In the genomic region with DNA sequence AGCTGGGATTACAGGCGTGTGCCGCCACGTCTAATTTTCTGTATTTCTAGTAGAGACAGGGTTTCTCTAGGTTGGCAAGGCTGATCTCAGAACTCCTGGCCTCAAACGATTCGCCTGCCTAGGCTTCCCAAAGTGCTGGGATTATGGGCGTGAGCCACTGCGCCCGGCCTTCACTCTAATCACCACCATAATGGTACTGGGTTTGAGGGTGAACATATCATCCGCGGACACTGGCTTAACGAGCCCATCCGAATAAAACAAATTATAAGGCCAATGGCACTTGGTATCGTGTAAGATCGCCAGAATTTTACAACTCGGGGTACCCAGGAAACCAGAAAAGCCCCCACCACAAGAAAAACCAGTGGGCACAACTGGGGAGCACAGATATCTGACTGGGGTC, we compare ENCODE assay signal across 8 cellular contexts. TPM values are rescaled to one million over a fixed set of nuclear protein-coding genes. Genes with fewer than 3 reads are reported as not detected.
A peak's percentile ranks its signal among the peaks of the same experiment; 100 is the strongest.
DNase-seq lines count a peak whose midpoint lies in the region; ATAC-seq lines count a peak whose summit lies in the region.

No MANE protein-coding gene starts in this region.

- peak overlapping the region; percentile 8 to 97 for H3K27ac Mint-ChIP-seq in activated naive CD4-positive, alpha-beta T cell treated with anti-CD3 and anti-CD28 coated beads, Interleukin-2, amount 50 U/mL, for 72 hours
- H3K27ac Mint-ChIP-seq in stimulated activated memory B cell treated with anti-CD40 and anti-IgM and Interleukin-4, amounts not matched to agents 10 μg/mL and 1 μg/mL and 100 μg/mL, for 72 hours, result peak overlapping the region; percentile 91

- peak in 1 of 2 donors; percentile 2 for ATAC-seq in activated naive CD4-positive, alpha-beta T cell treated with anti-CD3 and anti-CD28 coated beads, Interleukin-2, amount 50 U/mL, for 72 hours
- no peak for ATAC-seq in stimulated activated memory B cell treated with anti-CD40 and anti-IgM and Interleukin-4, amounts not matched to agents 10 μg/mL and 1 μg/mL and 100 μg/mL, for 72 hours
- no peak for ATAC-seq in GM18511 (IDR thresholded peaks at IDR 0.05; ENCODE audit: unreplicated experiment)

- no peaks in the 10 kb centered on the region for H3K4me1 ChIP-seq in iPS-15b (ENCODE audit: control insufficient read depth, insufficient read depth, low read length)

- no peaks in the 10 kb centered on the region for H3K36me3 ChIP-seq in iPS-15b (ENCODE audit: control insufficient read depth, insufficient read depth, low read length)

- H3K9me3 ChIP-seq in iPS-15b (ENCODE audit: control insufficient read depth, insufficient read depth, low read length), result no peaks in the 10 kb centered on the region

- peak overlapping the region; percentile 88 for H3K4me3 Mint-ChIP-seq in stimulated activated memory B cell treated with anti-CD40 and anti-IgM and Interleukin-4, amounts not matched to agents 10 μg/mL and 1 μg/mL and 100 μg/mL, for 72 hours

- peaks cover 38% of the 10 kb centered on the region for H3K4me1 Mint-ChIP-seq in stimulated activated memory B cell treated with anti-CD40 and anti-IgM and Interleukin-4, amounts not matched to agents 10 μg/mL and 1 μg/mL and 100 μg/mL, for 72 hours

- DNase-seq in NCI-H2029 (lab: John Stamatoyannopoulos, UW), result peak; percentile 4
- no peak for DNase-seq in NCI-H2029 treated with DMSO at 0.1 percent for 48 hours (lab: John Stamatoyannopoulos, UW)
- no peak for DNase-seq in activated naive CD4-positive, alpha-beta T cell treated with anti-CD3 and anti-CD28 coated beads, Interleukin-2, amount 50 U/mL, for 72 hours (ENCODE audit: low spot score in 2 of 2)
- no peak for DNase-seq in activated gamma-delta T cell treated with Interleukin-2 at 50 U/mL for 16 hours
- no peak for DNase-seq in COR-L47 (lab: John Stamatoyannopoulos, UW)

- H3K4me3 ChIP-seq in iPS-15b (ENCODE audit: low read depth, low read length), result peak overlapping the region; percentile 99

- peak overlapping the region; percentile 97 for H3K9ac ChIP-seq in iPS-15b (ENCODE audit: low read depth, low read length)

- H3K36me3 Mint-ChIP-seq in activated naive CD4-positive, alpha-beta T cell treated with anti-CD3 and anti-CD28 coated beads, Interleukin-2, amount 50 U/mL, for 72 hours, result peaks cover 21 to 26% of the 10 kb centered on the region in 2 donors
- H3K36me3 Mint-ChIP-seq in stimulated activated memory B cell treated with anti-CD40 and anti-IgM and Interleukin-4, amounts not matched to agents 10 μg/mL and 1 μg/mL and 100 μg/mL, for 72 hours, result peaks cover 40% of the 10 kb centered on the region

- H3K27me3 Mint-ChIP-seq in stimulated activated memory B cell treated with anti-CD40 and anti-IgM and Interleukin-4, amounts not matched to agents 10 μg/mL and 1 μg/mL and 100 μg/mL, for 72 hours, result no peaks in the 10 kb centered on the region

- peaks cover 4 to 14% of the 10 kb centered on the region in 2 donors for H3K9me3 Mint-ChIP-seq in activated naive CD4-positive, alpha-beta T cell treated with anti-CD3 and anti-CD28 coated beads, Interleukin-2, amount 50 U/mL, for 72 hours
- peaks cover 6% of the 10 kb centered on the region for H3K9me3 Mint-ChIP-seq in stimulated activated memory B cell treated with anti-CD40 and anti-IgM and Interleukin-4, amounts not matched to agents 10 μg/mL and 1 μg/mL and 100 μg/mL, for 72 hours

- no peaks in the 10 kb centered on the region for H3K27me3 ChIP-seq in iPS-15b (ENCODE audit: control insufficient read depth, insufficient read depth, low read length)

RNA-seq across cellular contexts. Expression of a gene that starts 0.6 kb away (rescaled TPM):
- 1 to 10 TPM; 2.2 to 5.4 TPM for total RNA-seq in activated naive CD4-positive, alpha-beta T cell treated with anti-CD3 and anti-CD28 coated beads, Interleukin-2, amount 50 U/mL, for 72 hours

RNA-seq across cellular contexts. Expression of a gene that starts 7.1 kb away (rescaled TPM):
- total RNA-seq in activated naive CD4-positive, alpha-beta T cell treated with anti-CD3 and anti-CD28 coated beads, Interleukin-2, amount 50 U/mL, for 72 hours, result 10 to 100 TPM; 50.8 to 66.7 TPM

RNA-seq across cellular contexts. Expression of a gene that starts 46.7 kb away (rescaled TPM):
- 1 to 10 TPM in 1 of 2 donors, under 1 TPM in 1; 0.76 to 4.1 TPM for total RNA-seq in activated naive CD4-positive, alpha-beta T cell treated with anti-CD3 and anti-CD28 coated beads, Interleukin-2, amount 50 U/mL, for 72 hours

RNA-seq across cellular contexts. Expression of a gene that starts 46.9 kb away (rescaled TPM):
- 10 to 100 TPM in 1 of 2 donors, 1 to 10 TPM in 1; 9.6 to 14.0 TPM for total RNA-seq in activated naive CD4-positive, alpha-beta T cell treated with anti-CD3 and anti-CD28 coated beads, Interleukin-2, amount 50 U/mL, for 72 hours

RNA-seq across cellular contexts. Expression of a gene that starts 51.2 kb away (rescaled TPM):
- total RNA-seq in activated naive CD4-positive, alpha-beta T cell treated with anti-CD3 and anti-CD28 coated beads, Interleukin-2, amount 50 U/mL, for 72 hours, result 10 to 100 TPM; 25.0 to 50.7 TPM
